Comparison of ENCODE assay signal across 21 cellular contexts in the genomic region with DNA sequence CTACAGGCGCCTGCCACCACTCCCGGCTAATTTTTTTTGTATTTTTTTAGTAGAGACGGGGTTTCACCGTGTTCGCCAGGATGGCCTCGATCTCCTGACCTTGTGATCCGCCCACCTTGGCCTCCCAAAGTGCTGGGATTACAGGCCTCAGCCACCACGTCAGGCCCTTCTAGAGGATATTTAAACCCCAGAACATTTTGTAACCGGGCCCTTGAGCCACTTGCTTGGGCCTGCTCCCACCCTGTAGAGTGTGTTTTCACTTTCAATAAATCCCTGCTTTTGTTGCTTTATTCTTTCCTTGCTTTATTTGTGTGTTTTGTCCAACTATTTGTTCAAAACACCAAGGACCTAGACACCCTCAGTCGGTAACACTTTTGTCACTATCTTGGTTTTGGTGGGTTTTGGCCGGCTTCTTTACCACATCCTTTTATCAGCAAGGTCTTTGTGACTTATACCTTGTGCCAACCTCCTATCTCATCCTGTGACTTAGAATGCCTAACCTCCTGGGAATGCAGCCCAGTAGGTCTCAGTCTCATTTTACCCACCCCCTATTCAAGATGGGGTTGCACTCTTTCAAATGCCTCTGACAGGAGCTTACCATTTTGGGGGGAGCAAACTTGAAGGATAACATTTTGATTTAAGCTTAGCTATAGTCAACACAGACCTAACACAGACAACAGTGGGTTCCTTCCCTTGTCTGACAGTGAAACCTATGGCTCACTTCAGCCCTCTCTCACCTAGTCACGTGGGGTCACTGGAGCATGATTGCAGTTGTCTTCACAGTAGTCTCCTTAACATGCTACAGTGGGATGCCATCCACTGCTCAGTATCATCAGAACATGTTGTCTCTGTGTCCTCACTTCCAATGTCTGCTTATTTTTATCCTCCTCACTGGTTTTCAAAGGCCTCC. TPM values are rescaled to one million over a fixed set of nuclear protein-coding genes. Genes with fewer than 3 reads are reported as not detected.
A peak's percentile ranks its signal among the peaks of the same experiment; 100 is the strongest.
DNase-seq lines count a peak whose midpoint lies in the region; ATAC-seq and TF ChIP-seq lines count a peak whose summit lies in the region.
"Had no signal": no experiment of that assay in that cellular context is flagged by ENCODE, and none has a peak within 500 bp of the region (broad histone marks: within the 10 kb centered on the region; RNA-seq: fewer than 3 reads in every experiment).

No MANE protein-coding gene starts in this region.

- peaks cover 0 to 14% (median 0%) of the 10 kb centered on the region in 3 donors for H3K4me1 ChIP-seq in esophagus squamous epithelium
- H3K4me1 ChIP-seq in sigmoid colon = peaks cover 0 to 8% (median 5%) of the 10 kb centered on the region in 4 donors
- H3K4me1 ChIP-seq: A549, right lobe of liver had no signal

- WGBS in esophagus squamous epithelium, 2 donors = 88% methylated on average over 10 to 12 of the region's 12 CpGs
- WGBS in sigmoid colon, 2 donors = 89 to 92% methylated on average over 12 of the region's 12 CpGs

- POLR2A ChIA-PET in GM10248 (lab: Yijun Ruan, JAX) = no interaction called here

- H3K4me3 ChIP-seq in esophagus squamous epithelium (no peak overlapping the region), sigmoid colon (no peak overlapping the region)
- H3K4me3 ChIP-seq: A549, GM23338, right lobe of liver had no signal

- H3K27ac ChIP-seq in esophagus squamous epithelium = peak overlapping the region in 3 of 4 donors; percentile 13 to 62 (median 61)
- H3K27ac ChIP-seq in sigmoid colon = peak overlapping the region; percentile 7 to 32 (median 28)
- H3K27ac ChIP-seq: A549, C4-2B, right lobe of liver had no signal

- TF ChIP-seq POLR2A in esophagus squamous epithelium (IDR thresholded peaks at IDR 0.05) (no peak), sigmoid colon (IDR thresholded peaks at IDR 0.05) (no peak)

- TF ChIP-seq EP300 in sigmoid colon (IDR thresholded peaks at IDR 0.05) = no peak

- DNase-seq in GM10248 (ENCODE audit: extremely low spot score) (peak; percentile 20), esophagus squamous epithelium (lab: John Stamatoyannopoulos, UW) (no peak), sigmoid colon (no peak), NCI-H2171 treated with DMSO at 0.1 percent for 48 hours (lab: John Stamatoyannopoulos, UW) (no peak), iPS-NIHi11 (ENCODE audit: low spot score) (no peak), anterior cingulate cortex (lab: John Stamatoyannopoulos, UW) (no peak), NCI-H1694 treated with DMSO at 0.1 percent for 48 hours (lab: John Stamatoyannopoulos, UW) (no peak)
- DNase-seq: activated CD4-positive, alpha-beta T cell treated with anti-CD3 and anti-CD28 coated beads, Interleukin-2, amount 10 ng/mL, durations not matched to agents 24 days and 14 days; activated gamma-delta T cell; islet precursor cell; NCI-H1417; NCI-H748 treated with DMSO at 0.1 percent for 48 hours; nucleus accumbens; right lobe of liver; SHP77 treated with DMSO at 0.1 percent for 48 hours; stimulated activated naive CD8-positive, alpha-beta T cell treated with anti-CD3 and anti-CD28 coated beads, Interleukin-15, Interleukin-2, amounts not matched to agents 100 U/mL and 50 U/mL, for 24 hours had no signal

- no peaks in the 10 kb centered on the region for H3K9me3 ChIP-seq in esophagus squamous epithelium
- no peaks in the 10 kb centered on the region for H3K9me3 ChIP-seq in sigmoid colon
- H3K9me3 ChIP-seq: A549, right lobe of liver had no signal

- intact Hi-C loops in esophagus squamous epithelium (cut with DNase I) = no loop called here
- intact Hi-C loops in sigmoid colon (cut with DNase I) = no loop called here

- H3K27me3 ChIP-seq in esophagus squamous epithelium = no peaks in the 10 kb centered on the region
- H3K27me3 ChIP-seq in sigmoid colon = no peaks in the 10 kb centered on the region
- H3K27me3 ChIP-seq: right lobe of liver had no signal

- ATAC-seq in GM21390 (IDR thresholded peaks at IDR 0.05; ENCODE audit: unreplicated experiment) = peak; percentile 65
- ATAC-seq: A549; GM23338; right lobe of liver; stimulated activated naive CD8-positive, alpha-beta T cell treated with anti-CD3 and anti-CD28 coated beads, Interleukin-15, Interleukin-2, amounts not matched to agents 100 U/mL and 50 U/mL, for 24 hours had no signal

- no peaks in the 10 kb centered on the region for H3K36me3 ChIP-seq in esophagus squamous epithelium
- no peaks in the 10 kb centered on the region for H3K36me3 ChIP-seq in sigmoid colon
- H3K36me3 ChIP-seq: right lobe of liver had no signal

- CTCF ChIA-PET in GM10248 (lab: Yijun Ruan, JAX) = interaction anchor here (1.2 kb wide), 1 partner anchor 44 kb away, joined by 3 read pairs; no protein-coding TSS in a partner anchor

- TF ChIP-seq CTCF in GM10248 (IDR thresholded peaks at IDR 0.05; ENCODE audit: control extremely low read depth, extremely low read depth, low read depth, missing control alignments) (no peak), esophagus squamous epithelium (IDR thresholded peaks at IDR 0.05) (no peak), sigmoid colon (IDR thresholded peaks at IDR 0.05) (no peak)

RNA-seq across cellular contexts. Expression of gene KIF6, which starts 27.9 kb away (rescaled TPM):
- under 1 TPM in 1 of 4 donors, not detected in 3; 0.19 TPM for total RNA-seq in esophagus squamous epithelium
- total RNA-seq in sigmoid colon = under 1 TPM in 3 of 4 donors, not detected in 1; 0.36 to 0.99 (median 0.55) TPM
- polyA plus RNA-seq in sigmoid colon = under 1 TPM in 2 of 3 donors, not detected in 1; under 0.01 to 0.32 TPM

RNA-seq across cellular contexts. Expression of gene DAAM2, which starts 39.1 kb away (rescaled TPM):
- 10 to 100 TPM in 2 of 4 donors, 1 to 10 TPM in 2; 3.7 to 55.9 (median 11.9) TPM for total RNA-seq in esophagus squamous epithelium
- 10 to 100 TPM; 23.2 to 53.2 (median 35.4) TPM for total RNA-seq in sigmoid colon
- polyA plus RNA-seq in sigmoid colon = 1 to 10 TPM; 4.2 to 8.5 (median 8.3) TPM
- total RNA-seq: activated CD4-positive, alpha-beta T cell treated with anti-CD3 and anti-CD28 coated beads, Interleukin-2, amount 10 ng/mL, durations not matched to agents 24 days and 14 days; T-helper 1 cell treated with Interleukin-12 subunit alpha and Interleukin-12 subunit beta and Interleukin-4 antibody, amounts not matched to agents 30 ng/mL and 1 ng/mL, for 36 hours had no signal
- polyA plus RNA-seq: A549 had no signal
